In the genomic region with DNA sequence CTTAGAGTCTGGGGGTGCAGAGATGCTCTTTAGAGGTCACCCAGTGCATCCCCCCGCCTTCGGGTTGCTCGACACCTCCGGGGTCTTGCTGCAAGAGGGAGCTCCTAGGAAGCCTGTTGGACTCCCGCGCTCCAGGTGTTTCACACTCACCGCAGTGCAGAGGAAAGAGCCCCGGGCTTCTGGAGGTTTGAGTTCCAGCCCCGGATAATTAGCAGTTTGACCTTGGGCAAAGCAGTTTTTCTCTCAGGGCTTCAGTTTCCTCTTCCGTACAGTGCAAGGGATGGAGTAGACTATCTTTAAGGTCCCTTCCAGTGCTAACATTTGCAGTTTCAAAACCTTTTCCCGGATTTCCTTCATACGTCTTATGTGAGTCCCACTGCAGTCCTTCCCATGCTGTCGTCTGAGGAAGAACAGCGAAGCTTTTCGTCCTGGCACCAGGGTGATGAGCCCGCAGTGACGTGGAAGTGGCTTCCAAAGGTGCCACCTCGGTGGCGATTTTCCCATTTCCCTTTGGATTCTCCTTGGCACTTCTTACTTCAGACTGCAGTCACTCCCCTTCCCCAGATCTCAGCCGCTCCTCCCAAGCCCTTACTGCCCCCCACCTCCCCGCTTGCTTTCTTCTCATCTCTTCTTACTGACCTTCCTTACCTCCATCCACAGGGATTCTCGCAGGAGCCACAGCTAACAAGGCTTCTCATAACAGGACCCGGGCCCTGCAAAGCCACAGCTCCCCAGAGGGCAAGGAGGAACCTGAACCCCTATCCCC, we compare ENCODE assay signal across 8 cellular contexts. TPM values are rescaled to one million over a fixed set of nuclear protein-coding genes. Genes with fewer than 3 reads are reported as not detected.
A peak's percentile ranks its signal among the peaks of the same experiment; 100 is the strongest.
DNase-seq lines count a peak whose midpoint lies in the region; TF ChIP-seq lines count a peak whose summit lies in the region.

No MANE protein-coding gene starts in this region.

- no peaks in the 10 kb centered on the region for H3K27me3 ChIP-seq in prostate gland (replicated peaks; ENCODE audit: insufficient read depth)

- H3K36me3 ChIP-seq in SK-N-MC (ENCODE audit: insufficient read depth, low read length): peaks cover 37% of the 10 kb centered on the region; the same call in 1 of the 2 replicates
- H3K36me3 ChIP-seq in prostate gland: peaks cover 19 to 21% of the 10 kb centered on the region in 2 donors

- intact Hi-C loops in prostate gland (cut with DNase I): loop anchor here (5.0 kb wide), 3 partner anchors 54 to 126 kb away; a partner anchor contains a TSS

- 3% methylated on average over 23 of the region's 23 CpGs for WGBS in prostate gland

- H3K9me3 ChIP-seq in SK-N-MC (ENCODE audit: low read depth, low read length) (no peaks in the 10 kb centered on the region), prostate gland (no peaks in the 10 kb centered on the region)

- H3K4me1 ChIP-seq in prostate gland (replicated peaks): peaks cover 12% of the 10 kb centered on the region

- H3K4me3 ChIP-seq in SK-N-MC (peak overlapping the region; percentile 91), prostate gland (peak overlapping the region; percentile 69 to 91)

- H3K27ac ChIP-seq in SK-N-MC (no peak overlapping the region), prostate gland (peak overlapping the region; percentile 76 to 86)

- TF ChIP-seq CTCF in prostate gland (IDR thresholded peaks at IDR 0.05): no peak

- in situ Hi-C loops in KBM-7 (cut with MboI; ENCODE audit: low pct_unique_long_range_greater_than_20kb, low sequenced_read_pairs): no loop called here

- no peak for TF ChIP-seq POLR2A in prostate gland (IDR thresholded peaks at IDR 0.05)

- peak overlapping the region; percentile 73 for H3K9ac ChIP-seq in SK-N-MC (ENCODE audit: insufficient read length)

- DNase-seq in NCI-H82 (lab: John Stamatoyannopoulos, UW) (peak; percentile 57), NCI-H82 treated with DMSO at 0.1 percent for 48 hours (lab: John Stamatoyannopoulos, UW; ENCODE audit: unreplicated experiment) (no peak), SK-N-MC (ENCODE audit: low read depth, low spot score) (no peak), fibroblast of peridontal ligament (ENCODE audit: extremely low read depth) (peak; percentile 22), prostate gland (ENCODE audit: low spot score) (no peak), KBM-7 (no peak), NCI-H1694 treated with DMSO at 0.1 percent for 48 hours (lab: John Stamatoyannopoulos, UW) (no peak), T1000 (lab: John Stamatoyannopoulos, UW) (no peak)

RNA-seq across cellular contexts. Expression of a gene that starts 0.6 kb away (rescaled TPM):
- total RNA-seq in prostate gland: 100 to 1,000 TPM; 103 to 145 TPM

RNA-seq across cellular contexts. Expression of a gene that starts 1.0 kb away (rescaled TPM):
- 100 to 1,000 TPM; 217 to 237 TPM for total RNA-seq in prostate gland

RNA-seq across cellular contexts. Expression of a gene that starts 10.1 kb away (rescaled TPM):
- total RNA-seq in prostate gland: under 1 TPM in 1 of 2 donors, not detected in 1; 0.91 TPM

RNA-seq across cellular contexts. Expression of a gene that starts 21.4 kb away (rescaled TPM):
- total RNA-seq in prostate gland: 100 to 1,000 TPM; 139 to 193 TPM

RNA-seq across cellular contexts. Expression of a gene that starts 53.9 kb away (rescaled TPM):
- 100 to 1,000 TPM; 182 to 207 TPM for total RNA-seq in prostate gland

Comparison
In these comparisons a context has a peak if more than half of its experiments do, and no peak if none do; other contexts are left out.
1. DNase-seq: peak in NCI-H82 (single experiment) and fibroblast of peridontal ligament (single experiment); none in NCI-H82 treated with DMSO at 0.1 percent for 48 hours (single experiment), SK-N-MC (single experiment), prostate gland (single experiment), KBM-7 (single experiment), NCI-H1694 treated with DMSO at 0.1 percent for 48 hours (single experiment) and T1000 (single experiment).